10 cellular contexts compared by ENCODE assay signal in genomic region chr11:62842891-62843290, GRCh38. TPM values are rescaled to one million over a fixed set of nuclear protein-coding genes. Genes with fewer than 3 reads are reported as not detected.
DNase-seq lines count a peak whose midpoint lies in the region; ATAC-seq and TF ChIP-seq lines count a peak whose summit lies in the region.
"Not testable (repeated sequence)": the region's sequence is repeated elsewhere in the genome, so short reads cannot be mapped to it uniquely, and the experiment has no call there.
"Had no signal": no experiment of that assay in that cellular context is flagged by ENCODE, and none has a peak within 500 bp of the region (broad histone marks: within the 10 kb centered on the region; RNA-seq: fewer than 3 reads in every experiment).

No MANE protein-coding gene starts in this region.

- H3K36me3 ChIP-seq in KMS-11 (ENCODE audit: insufficient read depth); SJCRH30; hepatocyte (replicated peaks; ENCODE audit: insufficient read depth, low read depth); muscle layer of colon (ENCODE audit: insufficient read depth, low read length); gastrocnemius medialis; transverse colon: not testable (repeated sequence)

- intact Hi-C loops in gastrocnemius medialis (cut with DNase I; ENCODE audit: low total_unique reads): loop anchor here (1.0 to 5.0 kb wide), 4 partner anchors 12 to 296 kb away; partner anchors contain the start of genes AHNAK, BSCL2 and GNG3
- intact Hi-C loops in transverse colon (cut with DNase I; ENCODE audit: low total_unique reads): not testable (repeated sequence)

- H3K4me2 ChIP-seq in KMS-11 (peak overlapping the region; percentile 90; the same call in 1 of the 2 replicates), hepatocyte (peak overlapping the region; percentile 72)

- in situ Hi-C loops in gastrocnemius medialis (cut with MboI; ENCODE audit: low sequenced_read_pairs in 4 of 4); transverse colon (cut with MboI; ENCODE audit: low pct_ligation_motif_present in 1 of 4, low pct_unique_long_range_greater_than_20kb in 1 of 4, low sequenced_read_pairs in 3 of 4): not testable (repeated sequence)

- not testable (repeated sequence) for TF ChIP-seq CTCF in C4-2B (conservative IDR thresholded peaks at IDR 0.05); KMS-11 (conservative IDR thresholded peaks at IDR 0.05; ENCODE audit: low read depth, low read length); coronary artery (IDR thresholded peaks at IDR 0.05); hepatocyte (IDR thresholded peaks at IDR 0.05; ENCODE audit: poor library complexity); gastrocnemius medialis (IDR thresholded peaks at IDR 0.05 in 4 of 5, conservative IDR thresholded peaks at IDR 0.05 in 1 of 5); transverse colon (IDR thresholded peaks at IDR 0.05)

- not testable (repeated sequence) for H3K9me2 ChIP-seq in hepatocyte (replicated peaks; ENCODE audit: insufficient read depth)

- 68% methylated on average over 9 of the region's 9 CpGs for WGBS in hepatocyte (ENCODE audit: low lambda C conversion rate, missing lambda C conversion rate)
- WGBS in transverse colon (ENCODE audit: low coverage in 1 of 2), 2 donors: 86 to 90% methylated on average over 7 to 9 of the region's 9 CpGs

- TF ChIP-seq EP300 in transverse colon (IDR thresholded peaks at IDR 0.05; ENCODE audit: low read depth): not testable (repeated sequence)

- H4K20me1 ChIP-seq in KMS-11 (ENCODE audit: insufficient read depth); hepatocyte (ENCODE audit: insufficient read depth, poor library complexity, severe bottlenecking): not testable (repeated sequence)

- H3K9me3 ChIP-seq in SJCRH30 (replicated peaks); hepatocyte (ENCODE audit: low read depth); muscle layer of colon (ENCODE audit: low read length); gastrocnemius medialis; transverse colon: not testable (repeated sequence)

- H3K4me3 ChIP-seq in KMS-11 (IDR thresholded peaks at IDR 0.05; ENCODE audit: insufficient read depth, low read depth, low read length); coronary artery; hepatocyte; muscle layer of colon (ENCODE audit: low read depth in 1 of 2, low read length in 2 of 2); transverse colon: not testable (repeated sequence)
- H3K4me3 ChIP-seq in SJCRH30: peak overlapping the region; percentile 58
- H3K4me3 ChIP-seq in gastrocnemius medialis: peak overlapping the region in 1 of 4 donors; percentile 62

- H3K4me1 ChIP-seq in KMS-11 (ENCODE audit: low read depth, poor library complexity, severe bottlenecking) (peaks cover 27% of the 10 kb centered on the region), gastrocnemius medialis (peaks cover 14 to 17% of the 10 kb centered on the region in 2 donors), transverse colon (peaks cover 6 to 29% (median 21%) of the 10 kb centered on the region in 4 donors)
- not testable (repeated sequence) for H3K4me1 ChIP-seq in SJCRH30; hepatocyte (ENCODE audit: insufficient read depth); muscle layer of colon (ENCODE audit: insufficient read depth, low read length)

- H2AFZ ChIP-seq in KMS-11 (ENCODE audit: low read depth) (peak overlapping the region; percentile 51), hepatocyte (peak overlapping the region; percentile 56)

- H3K27ac ChIP-seq in C4-2B (peak overlapping the region; percentile 93), KMS-11 (peak overlapping the region; percentile 95), SJCRH30 (peak overlapping the region; percentile 99), coronary artery (peak overlapping the region; percentile 88 to 95), hepatocyte (peak overlapping the region; percentile 97), muscle layer of colon (ENCODE audit: low read depth, low read length) (peak overlapping the region; percentile 88), gastrocnemius medialis (peak overlapping the region; percentile 97 to 99 (median 98)), transverse colon (peak overlapping the region; percentile 97 to 99 (median 97))

- H3K27me3 ChIP-seq in KMS-11 (ENCODE audit: insufficient read depth, low read depth); SJCRH30; hepatocyte; muscle layer of colon (ENCODE audit: control insufficient read depth in 1 of 2, insufficient read depth in 2 of 2, low read length in 2 of 2); gastrocnemius medialis; transverse colon: not testable (repeated sequence)

- not testable (repeated sequence) for TF ChIP-seq POLR2A in gastrocnemius medialis (IDR thresholded peaks at IDR 0.05); transverse colon (IDR thresholded peaks at IDR 0.05)

- H3K9ac ChIP-seq in KMS-11 (peak overlapping the region; percentile 86), muscle layer of colon (ENCODE audit: low read length) (peak overlapping the region; percentile 85)

- ATAC-seq in gastrocnemius medialis: not testable (repeated sequence)

- H3K79me2 ChIP-seq in KMS-11 (ENCODE audit: insufficient read depth, low read depth) (peaks cover 16% of the 10 kb centered on the region), hepatocyte (peaks cover 14% of the 10 kb centered on the region)

- not testable (repeated sequence) for DNase-seq in SJCRH30; coronary artery (ENCODE audit: low spot score); hepatocyte (ENCODE audit: low spot score); gastrocnemius medialis; transverse colon

RNA-seq across cellular contexts. Expression of gene WDR74, which starts 3.5 kb away (rescaled TPM):
- 46.7 and 50.4 TPM in 2 replicates for total RNA-seq in SJCRH30 (2014; rRNA removed; shearing (Covaris generic))
- total RNA-seq in hepatocyte (28.0 and 30.9 TPM in 2 replicates), gastrocnemius medialis (100 to 1,000 TPM in 1 of 4 donors, 10 to 100 TPM in 3; 66.4 to 133 (median 87.0) TPM), transverse colon (10 to 100 TPM; 25.3 to 37.8 (median 27.6) TPM)
- 28.9 and 34.1 TPM in 2 replicates for polyA plus RNA-seq in hepatocyte

RNA-seq across cellular contexts. Expression of gene TEX54, which starts 10.2 kb away (rescaled TPM):
- not detected in 2 replicates for total RNA-seq in SJCRH30 (2014; rRNA removed; shearing (Covaris generic))
- total RNA-seq in hepatocyte (not detected in 2 replicates), gastrocnemius medialis (not detected), transverse colon (not detected)
- 1.8 and 3.5 TPM in 2 replicates for polyA plus RNA-seq in hepatocyte
- total RNA-seq: mesenteric fat pad, ureter had no signal

RNA-seq across cellular contexts. Expression of gene STX5, which starts 11.0 kb away (rescaled TPM):
- 22.7 and 27.5 TPM in 2 replicates for total RNA-seq in SJCRH30 (2014; rRNA removed; shearing (Covaris generic))
- total RNA-seq in hepatocyte: 35.4 and 37.3 TPM in 2 replicates
- polyA plus RNA-seq in hepatocyte: 49.7 and 50.4 TPM in 2 replicates
- 10 to 100 TPM; 16.2 to 26.0 (median 24.9) TPM for total RNA-seq in gastrocnemius medialis
- 10 to 100 TPM; 15.3 to 62.5 (median 30.2) TPM for total RNA-seq in transverse colon

RNA-seq across cellular contexts. Expression of gene NXF1, which starts 37.7 kb away (rescaled TPM):
- 56.4 and 59.3 TPM in 2 replicates for total RNA-seq in SJCRH30 (2014; rRNA removed; shearing (Covaris generic))
- total RNA-seq in hepatocyte: 37.2 and 37.6 TPM in 2 replicates
- 71.9 and 91.4 TPM in 2 replicates for polyA plus RNA-seq in hepatocyte
- total RNA-seq in gastrocnemius medialis: 10 to 100 TPM; 27.2 to 47.1 (median 46.1) TPM
- 100 to 1,000 TPM in 1 of 4 donors, 10 to 100 TPM in 3; 38.2 to 134 (median 60.0) TPM for total RNA-seq in transverse colon

RNA-seq across cellular contexts. Expression of gene SLC3A2, which starts 37.8 kb away (rescaled TPM):
- 106 and 109 TPM in 2 replicates for total RNA-seq in SJCRH30 (2014; rRNA removed; shearing (Covaris generic))
- total RNA-seq in hepatocyte (335 and 573 TPM in 2 replicates), gastrocnemius medialis (100 to 1,000 TPM; 158 to 278 (median 189) TPM), transverse colon (100 to 1,000 TPM in 3 of 4 donors, 10 to 100 TPM in 1; 32.4 to 163 (median 129) TPM)
- 456 and 476 TPM in 2 replicates for polyA plus RNA-seq in hepatocyte
